Comparison of ENCODE assay signal across 21 cellular contexts in genomic region chr2:13495039-13495438, GRCh38.
"Had no signal": no experiment of that assay in that cellular context is flagged by ENCODE, and none has a peak within 500 bp of the region (broad histone marks: within the 10 kb centered on the region; RNA-seq: fewer than 3 reads in every experiment).

No MANE protein-coding gene starts in this region.

- H3K9me3 Mint-ChIP-seq: activated naive CD8-positive, alpha-beta T cell treated with anti-CD3 and anti-CD28 coated beads, Interleukin-2, amount 50 U/mL, for 24 hours; brain; nephron progenitor cell; stimulated activated naive CD8-positive, alpha-beta T cell treated with anti-CD3 and anti-CD28 coated beads, Interleukin-15, Interleukin-2, amounts not matched to agents 100 ng/mL and 50 ng/mL, for 24 hours had no signal

- H3K4me3 Mint-ChIP-seq: activated CD4-positive, alpha-beta memory T cell treated with anti-CD3 and anti-CD28 coated beads for 36 hours; activated naive CD8-positive, alpha-beta T cell treated with anti-CD3 and anti-CD28 coated beads, Interleukin-2, amount 50 U/mL, for 24 hours; brain; memory B cell; nephron progenitor cell; stimulated activated naive CD8-positive, alpha-beta T cell treated with anti-CD3 and anti-CD28 coated beads, Interleukin-15, Interleukin-2, amounts not matched to agents 100 ng/mL and 50 ng/mL, for 24 hours had no signal

- DNase-seq: activated CD4-positive, alpha-beta memory T cell treated with anti-CD3 and anti-CD28 coated beads for 36 hours; activated CD4-positive, alpha-beta T cell treated with anti-CD3 and anti-CD28 coated beads for 4 hours; activated CD4-positive, CD25-positive, alpha-beta regulatory T cell; activated effector memory CD4-positive, alpha-beta T cell treated with anti-CD3 and anti-CD28 coated beads, Interleukin-2, amount 50 U/mL, for 16 hours; activated naive CD4-positive, alpha-beta T cell treated with anti-CD3 and anti-CD28 coated beads, Interleukin-2, amount 50 U/mL, for 16 hours; activated naive CD8-positive, alpha-beta T cell treated with anti-CD3 and anti-CD28 coated beads, Interleukin-2, amount 50 U/mL, for 24 hours; activated T-cell treated with anti-CD3 and anti-CD28 coated beads for 4 hours; anterior cingulate cortex; heart right ventricle; islet precursor cell; left cardiac atrium; nephron progenitor cell; pancreas; right cardiac atrium; stimulated activated CD4-positive, alpha-beta T cell treated with anti-CD3 and anti-CD28 coated beads, Interleukin-12 subunit alpha, Interleukin-12 subunit beta, amount 100 ng/mL, for 4 hours; substantia nigra; thyroid gland; upper lobe of right lung had no signal

- H3K27ac ChIP-seq: heart right ventricle, pancreas, thyroid gland, upper lobe of right lung had no signal

- H3K4me1 ChIP-seq: heart right ventricle, pancreas, thyroid gland, upper lobe of right lung had no signal

- H3K27me3 Mint-ChIP-seq: activated CD4-positive, alpha-beta memory T cell treated with anti-CD3 and anti-CD28 coated beads for 36 hours; activated naive CD8-positive, alpha-beta T cell treated with anti-CD3 and anti-CD28 coated beads, Interleukin-2, amount 50 U/mL, for 24 hours; memory B cell; stimulated activated naive CD8-positive, alpha-beta T cell treated with anti-CD3 and anti-CD28 coated beads, Interleukin-15, Interleukin-2, amounts not matched to agents 100 ng/mL and 50 ng/mL, for 24 hours had no signal

- H3K4me1 Mint-ChIP-seq: activated naive CD8-positive, alpha-beta T cell treated with anti-CD3 and anti-CD28 coated beads, Interleukin-2, amount 50 U/mL, for 24 hours; brain; memory B cell; nephron progenitor cell had no signal

- H3K36me3 Mint-ChIP-seq: activated CD4-positive, alpha-beta memory T cell treated with anti-CD3 and anti-CD28 coated beads for 36 hours; brain; memory B cell had no signal

- H3K36me3 ChIP-seq: heart right ventricle, pancreas, thyroid gland, upper lobe of right lung had no signal

- H3K4me3 ChIP-seq: heart right ventricle, pancreas, thyroid gland, upper lobe of right lung had no signal

- H3K27me3 ChIP-seq: heart right ventricle, pancreas, thyroid gland, upper lobe of right lung had no signal

- H3K27ac Mint-ChIP-seq: activated CD4-positive, alpha-beta memory T cell treated with anti-CD3 and anti-CD28 coated beads for 36 hours; activated naive CD8-positive, alpha-beta T cell treated with anti-CD3 and anti-CD28 coated beads, Interleukin-2, amount 50 U/mL, for 24 hours; brain; memory B cell; nephron progenitor cell; stimulated activated naive CD8-positive, alpha-beta T cell treated with anti-CD3 and anti-CD28 coated beads, Interleukin-15, Interleukin-2, amounts not matched to agents 100 ng/mL and 50 ng/mL, for 24 hours had no signal

- H3K9me3 ChIP-seq: pancreas, thyroid gland, upper lobe of right lung had no signal

- ATAC-seq: activated naive CD8-positive, alpha-beta T cell treated with anti-CD3 and anti-CD28 coated beads, Interleukin-2, amount 50 U/mL, for 24 hours; heart right ventricle; left cardiac atrium; pancreas; right cardiac atrium; upper lobe of right lung had no signal
